ENCODE assay signal across 8 cellular contexts in the genomic region with DNA sequence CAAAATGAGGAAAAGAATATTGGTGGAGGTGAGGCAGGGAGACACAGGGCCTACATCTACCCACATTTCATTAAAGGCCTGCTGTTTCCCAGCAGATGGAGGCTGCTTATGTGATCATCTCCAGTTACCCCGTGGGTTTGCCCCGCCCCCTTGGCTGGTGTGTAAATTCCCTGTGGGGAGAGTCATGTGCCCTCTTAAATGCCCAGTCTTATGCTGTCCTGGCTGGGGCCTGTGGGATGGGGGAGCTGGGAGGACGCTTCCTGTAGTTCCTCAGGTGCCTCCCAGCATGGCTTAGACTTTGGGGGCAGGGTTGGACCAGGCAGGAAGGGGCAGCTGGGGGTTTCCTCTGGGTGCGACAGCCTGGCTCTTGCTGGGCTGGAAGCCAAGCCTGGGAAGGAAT. TPM values are rescaled to one million over a fixed set of nuclear protein-coding genes. Genes with fewer than 3 reads are reported as not detected.
DNase-seq lines count a peak whose midpoint lies in the region; ATAC-seq and TF ChIP-seq lines count a peak whose summit lies in the region.

No MANE protein-coding gene starts in this region.

- peaks cover 6% of the 10 kb centered on the region for H3K27me3 Mint-ChIP-seq in activated CD8-positive, alpha-beta T cell treated with anti-CD3 and anti-CD28 coated beads for 36 hours
- H3K27me3 Mint-ChIP-seq in stimulated activated naive CD8-positive, alpha-beta T cell treated with anti-CD3 and anti-CD28 coated beads, Interleukin-15, amount 100 ng/mL, for 72 hours, result peaks cover 34% of the 10 kb centered on the region

- no peaks in the 10 kb centered on the region for H3K9me3 ChIP-seq in right cardiac atrium (ENCODE audit: control insufficient read depth, low read length)

- no peak overlapping the region for H3K4me3 ChIP-seq in right cardiac atrium (ENCODE audit: low read length)

- H3K27ac Mint-ChIP-seq in activated CD8-positive, alpha-beta T cell treated with anti-CD3 and anti-CD28 coated beads for 36 hours, result no peak overlapping the region
- peak overlapping the region; percentile 33 to 34 for H3K27ac Mint-ChIP-seq in stimulated activated naive CD8-positive, alpha-beta T cell treated with anti-CD3 and anti-CD28 coated beads, Interleukin-15, amount 100 ng/mL, for 72 hours

- CTCF ChIA-PET in activated CD8-positive, alpha-beta T cell treated with anti-CD3 and anti-CD28 coated beads for 36 hours (lab: Charles Lee), result interaction anchor here (1.9 to 2.3 kb wide), 2 partner anchors 71 to 74 kb away, joined by 5 to 9 read pairs; no protein-coding TSS in a partner anchor

- H3K4me3 Mint-ChIP-seq in activated CD8-positive, alpha-beta T cell treated with anti-CD3 and anti-CD28 coated beads for 36 hours, result no peak overlapping the region
- H3K4me3 Mint-ChIP-seq in stimulated activated naive CD8-positive, alpha-beta T cell treated with anti-CD3 and anti-CD28 coated beads, Interleukin-15, amount 100 ng/mL, for 72 hours, result no peak overlapping the region

- TF ChIP-seq CTCF in activated CD8-positive, alpha-beta T cell treated with anti-CD3 and anti-CD28 coated beads for 36 hours (IDR thresholded peaks at IDR 0.05), result no peak

- POLR2A ChIA-PET in activated CD8-positive, alpha-beta T cell treated with anti-CD3 and anti-CD28 coated beads for 36 hours (lab: Charles Lee), result interaction anchor here (0.7 to 1.0 kb wide), 2 partner anchors 113 to 186 kb away, joined by 3 to 4 read pairs; partner anchors contain the start of gene NFYC

- H3K36me3 Mint-ChIP-seq in activated CD8-positive, alpha-beta T cell treated with anti-CD3 and anti-CD28 coated beads for 36 hours (ENCODE audit: low read depth), result peaks cover 6% of the 10 kb centered on the region

- H3K27me3 ChIP-seq in right cardiac atrium (ENCODE audit: control insufficient read depth, insufficient read depth), result no peaks in the 10 kb centered on the region

- intact Hi-C loops in activated CD8-positive, alpha-beta T cell treated with anti-CD3 and anti-CD28 coated beads for 36 hours (cut with micrococcal nuclease), result no loop called here
- intact Hi-C loops in right cardiac atrium (cut with DNase I), result no loop called here

- no peaks in the 10 kb centered on the region for H3K4me1 ChIP-seq in right cardiac atrium (ENCODE audit: control insufficient read depth, insufficient read depth, low read length)

- 33% methylated on average over 4 of the region's 4 CpGs for WGBS in right cardiac atrium

- DNase-seq in CD1c-positive myeloid dendritic cell (ENCODE audit: extremely low spot score), result peak; percentile 33
- peak; percentile 24 for DNase-seq in KG1 (lab: John Stamatoyannopoulos, UW)
- DNase-seq in activated CD8-positive, alpha-beta T cell treated with anti-CD3 and anti-CD28 coated beads for 36 hours, result peak; percentile 27
- peak; percentile 64 to 83 (median 80) for DNase-seq in right cardiac atrium
- DNase-seq in stimulated activated naive CD8-positive, alpha-beta T cell treated with anti-CD3 and anti-CD28 coated beads, Interleukin-15, amount 100 ng/mL, for 72 hours, result peak in 1 of 2 donors; percentile 33
- DNase-seq in NCI-H1092 treated with DMSO at 0.1 percent for 48 hours (lab: John Stamatoyannopoulos, UW), result no peak

- no peak for ATAC-seq in activated CD8-positive, alpha-beta T cell treated with anti-CD3 and anti-CD28 coated beads for 36 hours
- ATAC-seq in right cardiac atrium (peak; percentile 46 to 63), HG03571 (IDR thresholded peaks at IDR 0.05; ENCODE audit: unreplicated experiment) (no peak), GM19397 (IDR thresholded peaks at IDR 0.05; ENCODE audit: unreplicated experiment) (no peak)
- ATAC-seq in stimulated activated naive CD8-positive, alpha-beta T cell treated with anti-CD3 and anti-CD28 coated beads, Interleukin-15, amount 100 ng/mL, for 72 hours, result peak; percentile 31

- H3K4me1 Mint-ChIP-seq in activated CD8-positive, alpha-beta T cell treated with anti-CD3 and anti-CD28 coated beads for 36 hours (ENCODE audit: low read depth), result peaks cover 33% of the 10 kb centered on the region
- peaks cover 43% of the 10 kb centered on the region for H3K4me1 Mint-ChIP-seq in stimulated activated naive CD8-positive, alpha-beta T cell treated with anti-CD3 and anti-CD28 coated beads, Interleukin-15, amount 100 ng/mL, for 72 hours

- H3K9me3 Mint-ChIP-seq in activated CD8-positive, alpha-beta T cell treated with anti-CD3 and anti-CD28 coated beads for 36 hours, result peaks cover 13% of the 10 kb centered on the region
- peaks cover 8 to 18% of the 10 kb centered on the region in 2 donors for H3K9me3 Mint-ChIP-seq in stimulated activated naive CD8-positive, alpha-beta T cell treated with anti-CD3 and anti-CD28 coated beads, Interleukin-15, amount 100 ng/mL, for 72 hours

- no peak overlapping the region for H3K27ac ChIP-seq in right cardiac atrium (ENCODE audit: low read length)

RNA-seq across cellular contexts. Expression of gene CITED4, which starts 15.5 kb away (rescaled TPM):
- 1 to 10 TPM; 6.7 to 7.4 TPM for total RNA-seq in activated CD8-positive, alpha-beta T cell treated with anti-CD3 and anti-CD28 coated beads for 36 hours
- total RNA-seq in right cardiac atrium, result 10 to 100 TPM; 19.9 to 44.5 (median 38.2) TPM
- polyA plus RNA-seq in right cardiac atrium, result 13.7 TPM

Comparison
In these comparisons a context has a peak if more than half of its experiments do, and no peak if none do; other contexts are left out.
1. ATAC-seq: peak in right cardiac atrium (2 of 2) and stimulated activated naive CD8-positive, alpha-beta T cell treated with anti-CD3 and anti-CD28 coated beads, Interleukin-15, amount 100 ng/mL, for 72 hours (single experiment); none in activated CD8-positive, alpha-beta T cell treated with anti-CD3 and anti-CD28 coated beads for 36 hours (single experiment), HG03571 (single experiment) and GM19397 (single experiment).